In the genomic region with DNA sequence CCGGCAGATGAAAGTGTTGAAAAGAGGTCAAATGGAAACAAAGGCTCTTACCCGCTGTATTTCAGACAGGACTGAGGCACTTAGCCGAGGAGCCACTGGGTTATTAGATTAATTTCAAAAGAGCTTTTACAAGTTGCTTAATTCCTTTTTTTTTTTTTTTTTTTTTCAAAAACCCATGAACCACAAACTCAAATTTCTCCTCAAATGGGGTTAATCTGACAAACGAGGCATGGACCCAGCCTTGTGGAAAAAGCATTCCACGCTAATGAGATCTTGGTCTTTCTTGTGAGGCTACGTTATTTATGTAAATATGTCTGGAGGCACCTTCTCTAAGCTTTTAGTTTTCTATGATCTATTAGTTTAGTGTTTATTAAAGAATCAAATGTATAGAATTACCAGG, we compare ENCODE assay signal across 1 cellular context.
TF ChIP-seq lines count a peak whose summit lies in the region.

No MANE protein-coding gene starts in this region.

TF ChIP-seq in SK-N-SH, 30 proteins besides CTCF, POLR2A, EP300 and RAD21 (continued from another document):
- TF ChIP-seq, protein P1, sequence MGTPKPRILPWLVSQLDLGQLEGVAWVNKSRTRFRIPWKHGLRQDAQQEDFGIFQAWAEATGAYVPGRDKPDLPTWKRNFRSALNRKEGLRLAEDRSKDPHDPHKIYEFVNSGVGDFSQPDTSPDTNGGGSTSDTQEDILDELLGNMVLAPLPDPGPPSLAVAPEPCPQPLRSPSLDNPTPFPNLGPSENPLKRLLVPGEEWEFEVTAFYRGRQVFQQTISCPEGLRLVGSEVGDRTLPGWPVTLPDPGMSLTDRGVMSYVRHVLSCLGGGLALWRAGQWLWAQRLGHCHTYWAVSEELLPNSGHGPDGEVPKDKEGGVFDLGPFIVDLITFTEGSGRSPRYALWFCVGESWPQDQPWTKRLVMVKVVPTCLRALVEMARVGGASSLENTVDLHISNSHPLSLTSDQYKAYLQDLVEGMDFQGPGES (IDR thresholded peaks at IDR 0.05; ENCODE audit: low read depth, low read length): no peak
- TF ChIP-seq POLR2AphosphoS5 (IDR thresholded peaks at IDR 0.05; ENCODE audit: low read depth, low read length) (no peak), RFX5 (IDR thresholded peaks at IDR 0.05; ENCODE audit: low read length) (no peak), FOXJ3 (CRISPR knock-in tag; IDR thresholded peaks at IDR 0.05) (no peak), NRF1 (IDR thresholded peaks at IDR 0.05; ENCODE audit: low read depth, low read length) (no peak), JUND (IDR thresholded peaks at IDR 0.05) (no peak)
- TF ChIP-seq, protein P2, sequence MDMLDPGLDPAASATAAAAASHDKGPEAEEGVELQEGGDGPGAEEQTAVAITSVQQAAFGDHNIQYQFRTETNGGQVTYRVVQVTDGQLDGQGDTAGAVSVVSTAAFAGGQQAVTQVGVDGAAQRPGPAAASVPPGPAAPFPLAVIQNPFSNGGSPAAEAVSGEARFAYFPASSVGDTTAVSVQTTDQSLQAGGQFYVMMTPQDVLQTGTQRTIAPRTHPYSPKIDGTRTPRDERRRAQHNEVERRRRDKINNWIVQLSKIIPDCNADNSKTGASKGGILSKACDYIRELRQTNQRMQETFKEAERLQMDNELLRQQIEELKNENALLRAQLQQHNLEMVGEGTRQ (IDR thresholded peaks at IDR 0.05; ENCODE audit: borderline replicate concordance, low read depth, low read length): no peak
